13 cellular contexts compared by ENCODE assay signal in the genomic region with DNA sequence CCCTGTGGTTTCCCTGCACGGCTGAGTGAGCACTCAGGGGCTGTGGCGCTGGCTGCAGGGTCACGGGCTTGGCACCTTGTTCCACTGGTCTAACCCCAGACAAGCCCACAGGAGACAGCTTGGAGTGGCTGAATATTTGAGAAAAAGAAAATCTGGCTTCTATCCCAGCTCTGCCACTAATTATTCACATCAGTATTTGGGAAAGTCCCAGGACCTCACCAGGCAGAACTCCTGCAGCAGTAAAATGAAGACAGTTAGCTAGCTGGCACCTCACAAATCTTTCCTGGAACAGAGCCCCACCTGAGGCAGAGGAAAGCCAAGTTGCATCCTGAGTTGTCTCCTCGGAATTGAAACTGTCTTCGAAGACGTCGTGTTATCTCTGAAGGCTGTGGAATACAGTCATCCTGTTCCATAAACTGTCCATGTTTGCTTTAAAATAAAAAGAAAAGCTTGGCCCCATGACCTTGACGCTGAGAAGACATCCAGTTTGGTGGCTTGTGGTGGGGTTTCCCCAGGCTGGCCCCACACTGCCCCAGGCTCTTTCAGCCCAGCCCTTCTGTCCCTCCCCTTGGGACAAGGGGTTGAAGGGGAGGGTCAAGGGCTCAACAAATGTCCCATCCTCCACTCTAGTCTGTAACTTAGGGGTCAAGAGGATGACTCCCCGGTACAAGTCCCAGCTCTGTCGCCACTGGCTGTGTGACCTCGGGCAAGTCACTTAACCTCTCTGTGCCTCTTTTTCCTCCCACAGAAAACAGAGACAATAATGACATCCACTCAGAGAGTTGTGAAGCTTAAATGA.
A peak's percentile ranks its signal among the peaks of the same experiment; 100 is the strongest.
DNase-seq lines count a peak whose midpoint lies in the region; ATAC-seq and TF ChIP-seq lines count a peak whose summit lies in the region.
"Had no signal": no experiment of that assay in that cellular context is flagged by ENCODE, and none has a peak within 500 bp of the region (broad histone marks: within the 10 kb centered on the region; RNA-seq: fewer than 3 reads in every experiment).

No MANE protein-coding gene starts in this region.

- ATAC-seq in GM18861 (IDR thresholded peaks at IDR 0.05; ENCODE audit: unreplicated experiment) = no peak

- H2AFZ ChIP-seq in H9 (ENCODE audit: low read length) = no peak overlapping the region

- H3K27me3 Mint-ChIP-seq in H9 (ENCODE audit: low read depth) = peaks cover 27% of the 10 kb centered on the region

- H3K79me1 ChIP-seq in H9 (ENCODE audit: insufficient read depth, low read depth, low read length, poor library complexity, severe bottlenecking) = no peaks in the 10 kb centered on the region

- no peak for TF ChIP-seq POLR2A in thyroid gland (IDR thresholded peaks at IDR 0.05)

- H3K27me3 ChIP-seq in thyroid gland (no peaks in the 10 kb centered on the region), H9 (ENCODE audit: insufficient read depth, low read length) (no peaks in the 10 kb centered on the region)
- H3K27me3 ChIP-seq: Peyer's patch had no signal

- no peak overlapping the region for H3T11ph ChIP-seq in H9 (ENCODE audit: low read length)

- DNase-seq in NCI-H1092 treated with DMSO at 0.1 percent for 48 hours (lab: John Stamatoyannopoulos, UW) (peak; percentile 9), NCI-H1092 (lab: John Stamatoyannopoulos, UW) (no peak), iris pigment epithelial cell (ENCODE audit: low read depth) (peak; percentile 3), thyroid gland (peak; percentile 70 to 77), SKM-1 treated with dmso at 0.1 percent for 144 hours (lab: John Stamatoyannopoulos, UW; ENCODE audit: unreplicated experiment) (no peak), H9 (no peak)
- DNase-seq: 8988T; NCI-H2227 treated with DMSO at 0.1 percent for 48 hours; stimulated activated CD4-positive, alpha-beta T cell treated with anti-CD3 and anti-CD28 coated beads, Interleukin-15, amount 100 ng/mL, for 24 hours had no signal

- H3K27ac Mint-ChIP-seq in H9 = no peak overlapping the region

- H3K14ac ChIP-seq in H9 (ENCODE audit: insufficient read depth, low read length) = no peak overlapping the region; the same call in 1 of the 2 replicates

- no peak overlapping the region for H2BK120ac ChIP-seq in H9 (ENCODE audit: low read depth, low read length, poor library complexity, severe bottlenecking)

- no peak overlapping the region for H3K4me3 Mint-ChIP-seq in H9
- H3K4me3 Mint-ChIP-seq: neural crest cell had no signal

- H3K4me1 Mint-ChIP-seq in H9 = peaks cover 16 to 27% of the 10 kb centered on the region in 2 experiments

- no peaks in the 10 kb centered on the region for H3K79me2 ChIP-seq in H9 (ENCODE audit: insufficient read depth, low read length)

- H3K9me3 ChIP-seq in thyroid gland (no peaks in the 10 kb centered on the region), H9 (ENCODE audit: control insufficient read depth, low read depth, low read length) (no peaks in the 10 kb centered on the region)
- H3K9me3 ChIP-seq: Peyer's patch had no signal

- H3K18ac ChIP-seq in H9 (ENCODE audit: insufficient read length, low read depth, low read length) = no peak overlapping the region

- no peak overlapping the region for H2AK5ac ChIP-seq in H9 (ENCODE audit: insufficient read length, low read length)

- no peaks in the 10 kb centered on the region; a peak in 1 of 5 replicates for H3K9me3 Mint-ChIP-seq in H9
- H3K9me3 Mint-ChIP-seq: neural crest cell had no signal

- H4K8ac ChIP-seq in H9 (replicated peaks; ENCODE audit: insufficient read length, low read depth, low read length) = no peak overlapping the region

- H3K56ac ChIP-seq in H9 (ENCODE audit: insufficient read length, low read depth, low read length) = no peak overlapping the region

- no peak overlapping the region for H4K5ac ChIP-seq in H9 (ENCODE audit: insufficient read length, low read depth, low read length)

- H3K27ac ChIP-seq in VCaP (peak overlapping the region; percentile 87), thyroid gland (peak overlapping the region; percentile 59 to 84 (median 75)), H9 (ENCODE audit: insufficient read length, low read depth, low read length) (no peak overlapping the region)
- H3K27ac ChIP-seq: Peyer's patch had no signal

- no peak overlapping the region for H2BK12ac ChIP-seq in H9 (ENCODE audit: insufficient read length, low read depth, low read length)

- intact Hi-C loops in thyroid gland (cut with DNase I) = no loop called here

- H3K36me3 ChIP-seq in thyroid gland = no peaks in the 10 kb centered on the region
- H3K36me3 ChIP-seq: Peyer's patch had no signal

- 33 to 41% methylated on average over 10 to 11 of the region's 11 CpGs for WGBS in thyroid gland, 2 donors
- no CpG with 5 or more reads among the region's 11 CpGs for WGBS in H9 (ENCODE audit: extremely low coverage, insufficient read length, low lambda C conversion rate)

- no peaks in the 10 kb centered on the region for H4K20me1 ChIP-seq in H9 (ENCODE audit: control insufficient read depth, insufficient read depth, insufficient read length)

- H3K23ac ChIP-seq in H9 (ENCODE audit: insufficient read length, low read depth, low read length) = no peak overlapping the region

- no peak overlapping the region for H3K4ac ChIP-seq in H9 (ENCODE audit: low read depth, low read length)

- no peak for TF ChIP-seq CTCF in VCaP (conservative IDR thresholded peaks at IDR 0.05)
- TF ChIP-seq CTCF in thyroid gland (IDR thresholded peaks at IDR 0.05) = no peak
- TF ChIP-seq CTCF in H9 (conservative IDR thresholded peaks at IDR 0.05) = no peak

- no peak overlapping the region for H3K4me3 ChIP-seq in thyroid gland (replicated peaks in 1 of 3)
- H3K4me3 ChIP-seq: Peyer's patch had no signal

- H2BK20ac ChIP-seq in H9 (ENCODE audit: low read depth, low read length, poor library complexity, severe bottlenecking) = no peak overlapping the region

- H2BK15ac ChIP-seq in H9 (ENCODE audit: low read depth, low read length) = no peak overlapping the region

- H4K91ac ChIP-seq in H9 (ENCODE audit: insufficient read length, low read depth, low read length) = no peak overlapping the region

- H3K23me2 ChIP-seq in H9 (ENCODE audit: insufficient read length, low read depth, low read length, poor library complexity, severe bottlenecking) = no peaks in the 10 kb centered on the region

- no peaks in the 10 kb centered on the region; a peak in 1 of 7 replicates for H3K36me3 Mint-ChIP-seq in H9 (ENCODE audit: insufficient read depth in 1 of 3, low read depth in 3 of 3)

- H3K9ac ChIP-seq in H9 (ENCODE audit: extremely low read depth, insufficient read length, low read length) = no peak overlapping the region

- H2BK5ac ChIP-seq in H9 (ENCODE audit: insufficient read length, low read length) = no peak overlapping the region

- H3K4me2 ChIP-seq in H9 (ENCODE audit: insufficient read depth, insufficient read length, low read length) = no peak overlapping the region

- peaks cover 35 to 45% of the 10 kb centered on the region in 2 donors for H3K4me1 ChIP-seq in thyroid gland
- H3K4me1 ChIP-seq in H9 (ENCODE audit: insufficient read depth, low read length) = no peaks in the 10 kb centered on the region

Comparison
In these comparisons a context has a peak if more than half of its experiments do, and no peak if none do; other contexts are left out.
1. DNase-seq: peak in NCI-H1092 treated with DMSO at 0.1 percent for 48 hours (single experiment), iris pigment epithelial cell (single experiment) and thyroid gland (2 of 2); none in NCI-H1092 (single experiment), SKM-1 treated with dmso at 0.1 percent for 144 hours (single experiment) and H9 (single experiment).